Comparison of ENCODE assay signal across 22 cellular contexts in genomic region chr6:43673444-43674063, GRCh38. TPM values are rescaled to one million over a fixed set of nuclear protein-coding genes. Genes with fewer than 3 reads are reported as not detected.
A peak's percentile ranks its signal among the peaks of the same experiment; 100 is the strongest.
DNase-seq lines count a peak whose midpoint lies in the region; ATAC-seq and TF ChIP-seq lines count a peak whose summit lies in the region.
"Had no signal": no experiment of that assay in that cellular context is flagged by ENCODE, and none has a peak within 500 bp of the region (broad histone marks: within the 10 kb centered on the region; RNA-seq: fewer than 3 reads in every experiment).

No MANE protein-coding gene starts in this region.

- POLR2A ChIA-PET in RWPE1 (lab: Yijun Ruan, JAX; ENCODE audit: low non-redundant PET), result interaction anchor here (0.6 kb wide), 2 partner anchors 385 to 651 kb away, joined by 5 read pairs; no protein-coding TSS in a partner anchor

- no peaks in the 10 kb centered on the region for H3K9me3 ChIP-seq in colonic mucosa
- H3K9me3 ChIP-seq in subcutaneous abdominal adipose tissue (ENCODE audit: control insufficient read depth in 5 of 5, low read length in 5 of 5), result no peaks in the 10 kb centered on the region
- H3K9me3 ChIP-seq: neutrophil, sigmoid colon had no signal

- H3K27ac Mint-ChIP-seq in immature natural killer cell, result no peak overlapping the region

- H3K27me3 ChIP-seq in colonic mucosa, result no peaks in the 10 kb centered on the region
- no peaks in the 10 kb centered on the region for H3K27me3 ChIP-seq in subcutaneous abdominal adipose tissue (ENCODE audit: control insufficient read depth in 5 of 5, insufficient read depth in 4 of 5, low read length in 5 of 5)
- no peaks in the 10 kb centered on the region for H3K27me3 ChIP-seq in foreskin keratinocyte
- H3K27me3 ChIP-seq: sigmoid colon had no signal

- H3K9ac ChIP-seq in colonic mucosa (ENCODE audit: low read depth in 2 of 2, low read length in 2 of 2), result no peak overlapping the region
- no peak overlapping the region for H3K9ac ChIP-seq in subcutaneous abdominal adipose tissue (ENCODE audit: low read length in 5 of 5)

- no peak overlapping the region for H3K4me3 Mint-ChIP-seq in immature natural killer cell
- H3K4me3 Mint-ChIP-seq: activated naive CD4-positive, alpha-beta T cell treated with anti-CD3 and anti-CD28 coated beads, Interleukin-2, amount 10 ng/mL, durations not matched to agents 7 days and 5 days; activated T-cell treated with anti-CD3 and anti-CD28 coated beads, Interleukin-2, amount 50 U/mL, for 24 hours; stimulated activated naive CD8-positive, alpha-beta T cell treated with anti-CD3 and anti-CD28 coated beads, Interleukin-15, amount 100 ng/mL, for 72 hours had no signal

- in situ Hi-C loops in KBM-7 (cut with MboI; ENCODE audit: low pct_unique_long_range_greater_than_20kb, low sequenced_read_pairs), result no loop called here

- H3K9me3 Mint-ChIP-seq in immature natural killer cell, result no peaks in the 10 kb centered on the region
- H3K9me3 Mint-ChIP-seq: activated naive CD4-positive, alpha-beta T cell treated with anti-CD3 and anti-CD28 coated beads, Interleukin-2, amount 10 ng/mL, durations not matched to agents 7 days and 5 days; activated T-cell treated with anti-CD3 and anti-CD28 coated beads, Interleukin-2, amount 50 U/mL, for 24 hours; stimulated activated naive CD8-positive, alpha-beta T cell treated with anti-CD3 and anti-CD28 coated beads, Interleukin-15, amount 100 ng/mL, for 72 hours had no signal

- no peak for ATAC-seq in foreskin keratinocyte
- ATAC-seq: esophagus mucosa; HCT116; stimulated activated naive CD8-positive, alpha-beta T cell treated with anti-CD3 and anti-CD28 coated beads, Interleukin-15, amount 100 ng/mL, for 72 hours had no signal

- H3K4me1 ChIP-seq in colonic mucosa (peaks cover 6% of the 10 kb centered on the region), subcutaneous abdominal adipose tissue (ENCODE audit: control insufficient read depth in 5 of 5, insufficient read depth in 5 of 5, low read length in 5 of 5) (peaks cover 8 to 55% (median 50%) of the 10 kb centered on the region in 5 donors), foreskin keratinocyte (no peaks in the 10 kb centered on the region)

- intact Hi-C loops in colonic mucosa (cut with DNase I), result no loop called here

- CTCF ChIA-PET in RWPE1 (lab: Yijun Ruan, JAX), result no interaction called here

- H3K4me3 ChIP-seq in colonic mucosa, result no peak overlapping the region
- no peak overlapping the region for H3K4me3 ChIP-seq in subcutaneous abdominal adipose tissue (ENCODE audit: low read depth in 1 of 5, low read length in 5 of 5)
- H3K4me3 ChIP-seq: sigmoid colon had no signal

- H3K36me3 Mint-ChIP-seq in immature natural killer cell, result peaks cover 4 to 29% (median 6%) of the 10 kb centered on the region in 3 donors

- peaks cover 0 to under 1% of the 10 kb centered on the region in 2 donors for H3K4me1 Mint-ChIP-seq in immature natural killer cell

- peaks cover 17% of the 10 kb centered on the region for H3K36me3 ChIP-seq in colonic mucosa
- peaks cover 3 to 78% (median 64%) of the 10 kb centered on the region in 5 donors for H3K36me3 ChIP-seq in subcutaneous abdominal adipose tissue (ENCODE audit: control insufficient read depth in 5 of 5, insufficient read depth in 5 of 5, low read length in 5 of 5)

- peak overlapping the region; percentile 77; the same call in 1 of the 2 replicates for H3K27ac ChIP-seq in RWPE1
- H3K27ac ChIP-seq in colonic mucosa, result peak overlapping the region; percentile 67
- peak overlapping the region; percentile 61 for H3K27ac ChIP-seq in subcutaneous abdominal adipose tissue (ENCODE audit: low read depth, low read length)
- H3K27ac ChIP-seq in foreskin keratinocyte, result no peak overlapping the region
- H3K27ac ChIP-seq: neutrophil, sigmoid colon had no signal

- no peak for DNase-seq in RWPE1 (ENCODE audit: low spot score)
- no peak for DNase-seq in colonic mucosa
- peak; percentile 27 for DNase-seq in midbrain (lab: John Stamatoyannopoulos, UW)
- DNase-seq in KBM-7, result no peak
- no peak for DNase-seq in immature natural killer cell
- DNase-seq in foreskin keratinocyte, result no peak
- no peak for DNase-seq in islet precursor cell
- DNase-seq: activated CD4-positive, alpha-beta T cell treated with anti-CD3 and anti-CD28 coated beads, Interleukin-2, amount 50 U/mL, for 48 hours; activated naive CD4-positive, alpha-beta T cell treated with anti-CD3 and anti-CD28 coated beads, Interleukin-2, amount 10 ng/mL, durations not matched to agents 7 days and 5 days; activated T-cell treated with anti-CD3 and anti-CD28 coated beads, Interleukin-2, amount 50 U/mL, for 24 hours; EL; KG1; NCI-H2081; NCI-H524 treated with DMSO at 0.1 percent for 48 hours; SHP77 treated with DMSO at 0.1 percent for 48 hours; sigmoid colon; stimulated activated naive CD8-positive, alpha-beta T cell treated with anti-CD3 and anti-CD28 coated beads, Interleukin-15, amount 100 ng/mL, for 72 hours had no signal

- peaks cover 0 to 2% (median 0%) of the 10 kb centered on the region in 3 donors for H3K27me3 Mint-ChIP-seq in immature natural killer cell (ENCODE audit: low read depth in 3 of 3)
- H3K27me3 Mint-ChIP-seq: activated naive CD4-positive, alpha-beta T cell treated with anti-CD3 and anti-CD28 coated beads, Interleukin-2, amount 10 ng/mL, durations not matched to agents 7 days and 5 days; activated T-cell treated with anti-CD3 and anti-CD28 coated beads, Interleukin-2, amount 50 U/mL, for 24 hours; stimulated activated naive CD8-positive, alpha-beta T cell treated with anti-CD3 and anti-CD28 coated beads, Interleukin-15, amount 100 ng/mL, for 72 hours had no signal

- TF ChIP-seq CTCF in RWPE1 (conservative IDR thresholded peaks at IDR 0.05; ENCODE audit: low read depth), result no peak
- TF ChIP-seq CTCF in colonic mucosa (IDR thresholded peaks at IDR 0.05), result no peak
- TF ChIP-seq CTCF in foreskin keratinocyte (conservative IDR thresholded peaks at IDR 0.05), result no peak

RNA-seq across cellular contexts. Expression of gene MRPS18A, which starts 14.0 kb away (rescaled TPM):
- total RNA-seq in colonic mucosa (100 to 1,000 TPM in 1 of 2 donors, 10 to 100 TPM in 1; 83.6 to 120 TPM), foreskin keratinocyte (68.5 and 68.6 TPM in 2 replicates)
- polyA plus RNA-seq in immature natural killer cell (10 to 100 TPM; 53.6 to 83.9 (median 65.6) TPM), foreskin keratinocyte (88.8 and 92.9 TPM in 2 replicates)

RNA-seq across cellular contexts. Expression of gene RSPH9, which starts 28.7 kb away (rescaled TPM):
- total RNA-seq in colonic mucosa (not detected), foreskin keratinocyte (0.04 and 0.07 TPM in 2 replicates)
- polyA plus RNA-seq in immature natural killer cell (under 1 TPM; 0.55 to 0.86 (median 0.76) TPM), foreskin keratinocyte (0.07 and 0.12 TPM in 2 replicates)
- total RNA-seq: esophagus mucosa; T-helper 1 cell treated with Interleukin-12 subunit alpha and Interleukin-12 subunit beta and Interleukin-4 antibody, amounts not matched to agents 30 ng/mL and 1 ng/mL, for 36 hours had no signal

RNA-seq across cellular contexts. Expression of gene MAD2L1BP, which starts 37.9 kb away (rescaled TPM):
- total RNA-seq in colonic mucosa (10 to 100 TPM; 47.7 to 48.8 TPM), foreskin keratinocyte (29.0 and 31.7 TPM in 2 replicates)
- polyA plus RNA-seq in immature natural killer cell (10 to 100 TPM; 23.7 to 30.4 (median 28.3) TPM), foreskin keratinocyte (38.9 and 40.6 TPM in 2 replicates)

RNA-seq across cellular contexts. Expression of gene GTPBP2, which starts 44.5 kb away (rescaled TPM):
- total RNA-seq in colonic mucosa (10 to 100 TPM; 50.0 to 51.7 TPM), foreskin keratinocyte (44.8 and 46.4 TPM in 2 replicates)
- polyA plus RNA-seq in immature natural killer cell (1 to 10 TPM; 3.6 to 4.9 (median 4.3) TPM), foreskin keratinocyte (33.0 and 34.1 TPM in 2 replicates)
